ENCODE assay signal across 23 cellular contexts in genomic region chr7:134394046-134394445, GRCh38.
"Had no signal": no experiment of that assay in that cellular context is flagged by ENCODE, and none has a peak within 500 bp of the region (broad histone marks: within the 10 kb centered on the region; RNA-seq: fewer than 3 reads in every experiment).

No MANE protein-coding gene starts in this region.

- H3K4me1 Mint-ChIP-seq: activated CD4-positive, alpha-beta T cell treated with anti-CD3 and anti-CD28 coated beads, Interleukin-2, amount 10 ng/mL, durations not matched to agents 7 days and 5 days; activated naive CD8-positive, alpha-beta T cell treated with anti-CD3 and anti-CD28 coated beads for 36 hours; activated T-helper 17 cell treated with anti-CD3 and anti-CD28 coated beads, Interleukin-2, amount 50 U/mL, for 72 hours had no signal

- H3K9me3 Mint-ChIP-seq: activated CD4-positive, alpha-beta memory T cell treated with anti-CD3 and anti-CD28 coated beads for 36 hours; activated CD4-positive, alpha-beta T cell treated with anti-CD3 and anti-CD28 coated beads, Interleukin-2, amount 10 ng/mL, durations not matched to agents 7 days and 5 days; activated naive CD4-positive, alpha-beta T cell treated with anti-CD3 and anti-CD28 coated beads for 36 hours; activated naive CD8-positive, alpha-beta T cell treated with anti-CD3 and anti-CD28 coated beads for 36 hours; activated T-helper 17 cell treated with anti-CD3 and anti-CD28 coated beads, Interleukin-2, amount 50 U/mL, for 72 hours had no signal

- H3K4me3 Mint-ChIP-seq: activated CD4-positive, alpha-beta memory T cell treated with anti-CD3 and anti-CD28 coated beads for 36 hours; activated CD4-positive, alpha-beta T cell treated with anti-CD3 and anti-CD28 coated beads, Interleukin-2, amount 10 ng/mL, durations not matched to agents 7 days and 5 days; activated naive CD4-positive, alpha-beta T cell treated with anti-CD3 and anti-CD28 coated beads for 36 hours; activated naive CD8-positive, alpha-beta T cell treated with anti-CD3 and anti-CD28 coated beads for 36 hours; activated T-helper 17 cell treated with anti-CD3 and anti-CD28 coated beads, Interleukin-2, amount 50 U/mL, for 72 hours had no signal

- DNase-seq: activated CD4-positive, alpha-beta memory T cell treated with anti-CD3 and anti-CD28 coated beads for 36 hours; activated CD4-positive, alpha-beta T cell treated with anti-CD3 and anti-CD28 coated beads, Interleukin-2, amount 10 ng/mL, durations not matched to agents 7 days and 5 days; activated CD4-positive, CD25-positive, alpha-beta regulatory T cell; activated gamma-delta T cell; activated naive CD4-positive, alpha-beta T cell treated with anti-CD3 and anti-CD28 coated beads for 36 hours; activated naive CD8-positive, alpha-beta T cell treated with anti-CD3 and anti-CD28 coated beads for 36 hours; activated T-cell treated with anti-CD3 and anti-CD28 coated beads for 4 hours; activated T-cell treated with anti-CD3 and anti-CD28 coated beads, Interleukin-2, amount 50 U/mL, for 48 hours; caudate nucleus; NCI-H1105 treated with DMSO at 0.1 percent for 48 hours; NCI-H1436 treated with DMSO at 0.1 percent for 48 hours; NCI-H187; NCI-H2081; NCI-H510A treated with DMSO at 0.1 percent for 48 hours; NCI-H69; NK-92 treated with Interleukin-12 subunit alpha and Interleukin-12 subunit beta, amount 100 ng/mL, for 24 hours; OCI-M1; RPMI8226; SK-N-SH; T-helper 1 cell had no signal

- H3K27ac Mint-ChIP-seq: activated CD4-positive, alpha-beta memory T cell treated with anti-CD3 and anti-CD28 coated beads for 36 hours; activated CD4-positive, alpha-beta T cell treated with anti-CD3 and anti-CD28 coated beads, Interleukin-2, amount 10 ng/mL, durations not matched to agents 7 days and 5 days; activated naive CD4-positive, alpha-beta T cell treated with anti-CD3 and anti-CD28 coated beads for 36 hours; activated naive CD8-positive, alpha-beta T cell treated with anti-CD3 and anti-CD28 coated beads for 36 hours; activated T-helper 17 cell treated with anti-CD3 and anti-CD28 coated beads, Interleukin-2, amount 50 U/mL, for 72 hours had no signal

- ATAC-seq: activated T-helper 17 cell treated with anti-CD3 and anti-CD28 coated beads, Interleukin-2, amount 50 U/mL, for 72 hours; Panc1; Right ventricle myocardium inferior had no signal

- H3K36me3 Mint-ChIP-seq: activated CD4-positive, alpha-beta memory T cell treated with anti-CD3 and anti-CD28 coated beads for 36 hours; activated naive CD8-positive, alpha-beta T cell treated with anti-CD3 and anti-CD28 coated beads for 36 hours had no signal
